Comparison of ENCODE assay signal across 11 cellular contexts in genomic region chr13:44573071-44573470, GRCh38. TPM values are rescaled to one million over a fixed set of nuclear protein-coding genes. Genes with fewer than 3 reads are reported as not detected.
DNase-seq lines count a peak whose midpoint lies in the region; ATAC-seq and TF ChIP-seq lines count a peak whose summit lies in the region.
"Had no signal": no experiment of that assay in that cellular context is flagged by ENCODE, and none has a peak within 500 bp of the region (broad histone marks: within the 10 kb centered on the region; RNA-seq: fewer than 3 reads in every experiment).

No MANE protein-coding gene starts in this region.

- H2AFZ ChIP-seq in PC-3 (ENCODE audit: low read length), result no peak overlapping the region

- BruUV-seq in PC-3 (replicated peaks; lab: Mats Ljungman, UMichigan), result no TSS peak

- H3K9ac ChIP-seq in PC-3 (ENCODE audit: low read length), result no peak overlapping the region; the same call in 1 of the 2 replicates

- H3K4me1 ChIP-seq in PC-3 (ENCODE audit: insufficient read depth, low read length), result peaks cover 34% of the 10 kb centered on the region

- POLR2A ChIA-PET in PC-3 (lab: Charles Lee; ENCODE audit: unreplicated experiment), result no interaction called here

- intact Hi-C loops in PC-3 (cut with micrococcal nuclease), result loop anchor here (5.0 kb wide), 1 partner anchor 86 kb away; no protein-coding TSS in a partner anchor

- H3K4me2 ChIP-seq in PC-3 (ENCODE audit: low read length), result peak overlapping the region; percentile 94

- ATAC-seq in PC-3 (no peak), HG03460 (IDR thresholded peaks at IDR 0.05; ENCODE audit: unreplicated experiment) (no peak), GM21825 (IDR thresholded peaks at IDR 0.05; ENCODE audit: unreplicated experiment) (no peak)
- ATAC-seq: left ventricle myocardium superior had no signal

- H3K79me2 ChIP-seq in PC-3 (ENCODE audit: low read length), result peaks cover 89% of the 10 kb centered on the region

- 0 out of 2 replicates have a peak, but pooled peaks cover 3% of the 10 kb centered on the region for H3K36me3 ChIP-seq in PC-3 (ENCODE audit: low read depth, low read length)

- peaks cover 5% of the 10 kb centered on the region for H3K9me3 Mint-ChIP-seq in osteocyte (ENCODE audit: unreplicated experiment)
- no peaks in the 10 kb centered on the region for H3K9me3 Mint-ChIP-seq in activated T-cell treated with anti-CD3 and anti-CD28 coated beads, Interleukin-2, amount 50 U/mL, for 24 hours
- no peaks in the 10 kb centered on the region for H3K9me3 Mint-ChIP-seq in activated naive CD4-positive, alpha-beta T cell treated with anti-CD3 and anti-CD28 coated beads, Interleukin-2, amount 10 ng/mL, durations not matched to agents 7 days and 5 days

- no peaks in the 10 kb centered on the region for H3K27me3 Mint-ChIP-seq in osteocyte (ENCODE audit: unreplicated experiment)
- no peaks in the 10 kb centered on the region for H3K27me3 Mint-ChIP-seq in activated T-cell treated with anti-CD3 and anti-CD28 coated beads, Interleukin-2, amount 50 U/mL, for 24 hours
- peaks cover 16% of the 10 kb centered on the region for H3K27me3 Mint-ChIP-seq in activated naive CD4-positive, alpha-beta T cell treated with anti-CD3 and anti-CD28 coated beads, Interleukin-2, amount 10 ng/mL, durations not matched to agents 7 days and 5 days

- DNase-seq in EH (ENCODE audit: low read depth) (peak; percentile 18), PC-3 (no peak), fibroblast of villous mesenchyme (ENCODE audit: low read depth) (no peak), osteocyte (ENCODE audit: extremely low spot score, unreplicated experiment) (peak; percentile 30)
- no peak for DNase-seq in activated T-cell treated with anti-CD3 and anti-CD28 coated beads, Interleukin-2, amount 50 U/mL, for 24 hours
- no peak for DNase-seq in activated naive CD4-positive, alpha-beta T cell treated with anti-CD3 and anti-CD28 coated beads, Interleukin-2, amount 10 ng/mL, durations not matched to agents 7 days and 5 days
- DNase-seq: cerebellar nuclear complex; left ventricle myocardium superior; stimulated activated CD4-positive, alpha-beta T cell treated with anti-CD3 and anti-CD28 coated beads, Interleukin-2, amount 100 ng/mL, for 48 hours had no signal

- H3K4me1 Mint-ChIP-seq in osteocyte (ENCODE audit: unreplicated experiment), result peaks cover 68% of the 10 kb centered on the region
- peaks cover 63% of the 10 kb centered on the region for H3K4me1 Mint-ChIP-seq in activated T-cell treated with anti-CD3 and anti-CD28 coated beads, Interleukin-2, amount 50 U/mL, for 24 hours (ENCODE audit: low read depth)
- H3K4me1 Mint-ChIP-seq in activated naive CD4-positive, alpha-beta T cell treated with anti-CD3 and anti-CD28 coated beads, Interleukin-2, amount 10 ng/mL, durations not matched to agents 7 days and 5 days, result peaks cover 38% of the 10 kb centered on the region

- H3K27ac Mint-ChIP-seq in osteocyte (ENCODE audit: unreplicated experiment), result no peak overlapping the region
- no peak overlapping the region for H3K27ac Mint-ChIP-seq in activated T-cell treated with anti-CD3 and anti-CD28 coated beads, Interleukin-2, amount 50 U/mL, for 24 hours
- no peak overlapping the region for H3K27ac Mint-ChIP-seq in activated naive CD4-positive, alpha-beta T cell treated with anti-CD3 and anti-CD28 coated beads, Interleukin-2, amount 10 ng/mL, durations not matched to agents 7 days and 5 days

- H3K9me3 ChIP-seq in PC-3 (ENCODE audit: low read length), result no peaks in the 10 kb centered on the region

- peaks cover 26% of the 10 kb centered on the region for H4K20me1 ChIP-seq in PC-3 (ENCODE audit: low read length)

- no peaks in the 10 kb centered on the region for H3F3A ChIP-seq in PC-3 (ENCODE audit: low read length, unreplicated experiment)

- peaks cover 31% of the 10 kb centered on the region for H3K36me3 Mint-ChIP-seq in osteocyte (ENCODE audit: unreplicated experiment)
- H3K36me3 Mint-ChIP-seq in activated T-cell treated with anti-CD3 and anti-CD28 coated beads, Interleukin-2, amount 50 U/mL, for 24 hours (ENCODE audit: low read depth), result peaks cover 10% of the 10 kb centered on the region
- H3K36me3 Mint-ChIP-seq in activated naive CD4-positive, alpha-beta T cell treated with anti-CD3 and anti-CD28 coated beads, Interleukin-2, amount 10 ng/mL, durations not matched to agents 7 days and 5 days, result peaks cover 6% of the 10 kb centered on the region

- H3K9me2 ChIP-seq in PC-3 (replicated peaks; ENCODE audit: low read length), result no peaks in the 10 kb centered on the region

- no peak for TF ChIP-seq CTCF in PC-3 (conservative IDR thresholded peaks at IDR 0.05; ENCODE audit: low read depth, low read length)
- no peak for TF ChIP-seq CTCF in fibroblast of villous mesenchyme (IDR thresholded peaks at IDR 0.05; ENCODE audit: insufficient read depth, low read depth, low read length)
- TF ChIP-seq CTCF in osteocyte (IDR thresholded peaks at IDR 0.05), result no peak

- H3K27ac ChIP-seq in PC-3 (ENCODE audit: low read length), result no peak overlapping the region

- H3K4me3 ChIP-seq in PC-3 (ENCODE audit: low read length), result peak overlapping the region; percentile 84
- peak overlapping the region; percentile 5 for H3K4me3 ChIP-seq in fibroblast of villous mesenchyme (ENCODE audit: low read depth, low read length)

- CTCF ChIA-PET in PC-3 (lab: Charles Lee), result no interaction called here
- CTCF ChIA-PET in activated naive CD4-positive, alpha-beta T cell treated with anti-CD3 and anti-CD28 coated beads, Interleukin-2, amount 10 ng/mL, durations not matched to agents 7 days and 5 days (lab: Charles Lee), result no interaction called here

- peak overlapping the region; percentile 94 for H3K4me3 Mint-ChIP-seq in osteocyte (ENCODE audit: unreplicated experiment)
- H3K4me3 Mint-ChIP-seq in activated T-cell treated with anti-CD3 and anti-CD28 coated beads, Interleukin-2, amount 50 U/mL, for 24 hours, result no peak overlapping the region
- H3K4me3 Mint-ChIP-seq in activated naive CD4-positive, alpha-beta T cell treated with anti-CD3 and anti-CD28 coated beads, Interleukin-2, amount 10 ng/mL, durations not matched to agents 7 days and 5 days, result no peak overlapping the region

- H3K27me3 ChIP-seq in PC-3 (ENCODE audit: low read length), result no peaks in the 10 kb centered on the region

RNA-seq across cellular contexts. Expression of gene TSC22D1, which starts 3.1 kb away (rescaled TPM):
- total RNA-seq in PC-3 (2014; rRNA removed) (163 and 194 TPM in 2 replicates), fibroblast of villous mesenchyme (54.4 and 54.8 TPM in 2 replicates), osteocyte (118 and 122 TPM in 2 replicates)

Comparison
In these comparisons a context has a peak if more than half of its experiments do, and no peak if none do; other contexts are left out.
1. DNase-seq: peak in EH (single experiment) and osteocyte (single experiment); none in PC-3 (single experiment), fibroblast of villous mesenchyme (single experiment), activated T-cell treated with anti-CD3 and anti-CD28 coated beads, Interleukin-2, amount 50 U/mL, for 24 hours (single experiment) and activated naive CD4-positive, alpha-beta T cell treated with anti-CD3 and anti-CD28 coated beads, Interleukin-2, amount 10 ng/mL, durations not matched to agents 7 days and 5 days (single experiment).